In the genomic region with DNA sequence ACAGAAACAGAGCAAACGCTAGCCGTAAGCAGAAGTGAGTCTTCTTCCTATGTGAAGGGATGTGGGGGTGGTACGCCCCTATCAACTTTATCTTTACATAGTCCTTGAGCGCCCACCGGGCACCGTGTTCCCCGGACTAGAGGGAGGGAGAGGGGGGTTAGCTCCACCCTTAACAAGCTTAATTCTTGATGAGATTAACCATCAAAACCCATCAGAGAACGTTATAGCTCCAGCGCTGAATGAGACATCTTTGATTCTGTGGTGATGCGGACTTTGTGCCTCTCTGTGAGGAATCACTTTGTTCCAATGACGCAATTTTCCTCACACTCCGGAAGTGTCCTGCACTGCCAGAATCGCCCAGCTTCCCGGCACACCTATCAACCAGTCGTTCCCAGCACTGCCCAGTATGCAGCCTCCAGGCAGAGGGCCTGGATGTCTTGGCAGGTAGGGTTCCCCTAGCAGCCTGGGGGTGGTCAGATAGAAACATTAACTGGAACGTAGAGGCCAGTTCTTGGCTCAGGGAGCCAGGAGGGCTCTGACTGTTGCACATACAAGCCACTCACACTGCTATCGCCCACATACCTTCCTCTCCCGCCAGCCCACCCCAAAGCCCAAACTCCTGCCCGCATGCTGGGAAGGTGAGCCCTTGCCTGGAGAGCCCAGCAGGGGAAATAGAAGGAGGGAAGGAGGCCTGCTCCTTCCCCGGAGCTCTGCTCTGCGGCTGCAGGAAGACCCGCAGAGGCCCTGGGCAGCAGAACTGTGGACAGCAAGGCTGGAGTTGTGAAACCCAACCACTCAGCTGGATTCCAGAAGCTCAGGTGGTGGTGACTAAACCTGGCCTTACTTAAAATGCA, we compare ENCODE assay signal across 11 cellular contexts. TPM values are rescaled to one million over a fixed set of nuclear protein-coding genes. Genes with fewer than 3 reads are reported as not detected.
DNase-seq lines count a peak whose midpoint lies in the region; ATAC-seq and TF ChIP-seq lines count a peak whose summit lies in the region.
"Had no signal": no experiment of that assay in that cellular context is flagged by ENCODE, and none has a peak within 500 bp of the region (broad histone marks: within the 10 kb centered on the region; RNA-seq: fewer than 3 reads in every experiment).

No MANE protein-coding gene starts in this region.

- H3K36me3 ChIP-seq in ACC112 (ENCODE audit: insufficient read depth, low read length), result peaks cover under 1% of the 10 kb centered on the region; the same call in 1 of the 2 replicates
- H3K36me3 ChIP-seq in lung (ENCODE audit: control insufficient read depth in 2 of 2, insufficient read depth in 2 of 2, low read length in 2 of 2), result no peaks in the 10 kb centered on the region

- H3K9me3 ChIP-seq in lung (ENCODE audit: control insufficient read depth in 2 of 2, insufficient read depth in 1 of 2, low read length in 1 of 2), result no peaks in the 10 kb centered on the region
- H3K9me3 ChIP-seq: tibial nerve had no signal

- H3K27me3 ChIP-seq in ACC112 (ENCODE audit: insufficient read depth, low read length) (no peaks in the 10 kb centered on the region), lung (ENCODE audit: control insufficient read depth, insufficient read depth) (no peaks in the 10 kb centered on the region), dorsolateral prefrontal cortex (no peaks in the 10 kb centered on the region)
- H3K27me3 ChIP-seq: tibial nerve had no signal

- H3K4me3 Mint-ChIP-seq in HFFc6, result peak overlapping the region; percentile 80; the same call in 1 of the 2 replicates
- H3K4me3 Mint-ChIP-seq in activated naive CD8-positive, alpha-beta T cell, result peak overlapping the region; percentile 88

- peaks cover 47% of the 10 kb centered on the region for H3K79me2 ChIP-seq in ACC112 (ENCODE audit: control insufficient read depth, insufficient read depth, low read length, unreplicated experiment)

- TF ChIP-seq CTCF in HFFc6 (IDR thresholded peaks at IDR 0.05), result no peak
- no peak for TF ChIP-seq CTCF in lung (IDR thresholded peaks at IDR 0.05; ENCODE audit: control extremely low read depth, extremely low read depth)
- TF ChIP-seq CTCF in dorsolateral prefrontal cortex (IDR thresholded peaks at IDR 0.05 in 54 of 56, conservative IDR thresholded peaks at IDR 0.05 in 2 of 56; ENCODE audit: low read depth in 1 of 56, partially characterized antibody in 56 of 56), result no peak

- H3K27ac Mint-ChIP-seq in HFFc6, result no peak overlapping the region
- H3K27ac Mint-ChIP-seq in activated naive CD8-positive, alpha-beta T cell, result peak overlapping the region; percentile 34

- H3K27ac ChIP-seq in ACC112 (ENCODE audit: low read depth, low read length) (no peak overlapping the region), lung (ENCODE audit: low read depth in 1 of 2, low read length in 1 of 2) (peak overlapping the region in 1 of 2 donors; percentile 72), dorsolateral prefrontal cortex (peak overlapping the region in 6 of 59 donors; percentile 13 to 37 (median 23))

- no peak overlapping the region for H2AFZ ChIP-seq in ACC112 (ENCODE audit: low read length, unreplicated experiment)

- H3K4me1 ChIP-seq in ACC112 (ENCODE audit: control insufficient read depth, insufficient read depth, low read length, unreplicated experiment) (peaks cover 44% of the 10 kb centered on the region), lung (ENCODE audit: control insufficient read depth in 2 of 2, insufficient read depth in 2 of 2, low read length in 2 of 2) (peaks cover 3 to 7% of the 10 kb centered on the region in 2 donors)

- DNase-seq in HFFc6, result no peak
- DNase-seq in lung (ENCODE audit: low spot score), result peak; percentile 53
- DNase-seq in NCI-H187 treated with DMSO at 0.1 percent for 48 hours (lab: John Stamatoyannopoulos, UW), result no peak
- DNase-seq in dorsolateral prefrontal cortex, result no peak
- DNase-seq: DMS 273 treated with DMSO at 0.1 percent for 48 hours, NCI-H69 had no signal

- peak overlapping the region; percentile 93 for H3K4me3 ChIP-seq in ACC112 (ENCODE audit: low read depth, low read length)
- H3K4me3 ChIP-seq in lung, result no peak overlapping the region
- peak overlapping the region in 24 of 59 donors; percentile 15 to 90 (median 84) for H3K4me3 ChIP-seq in dorsolateral prefrontal cortex

- H3K9me3 Mint-ChIP-seq in HFFc6, result peaks cover 5% of the 10 kb centered on the region
- no peaks in the 10 kb centered on the region for H3K9me3 Mint-ChIP-seq in activated naive CD8-positive, alpha-beta T cell (ENCODE audit: low read depth)

- 70 to 76% methylated on average over 22 of the region's 22 CpGs for WGBS in lung, 2 donors

- peaks cover 15% of the 10 kb centered on the region for H3K36me3 Mint-ChIP-seq in HFFc6 (ENCODE audit: low read depth)
- peaks cover 7% of the 10 kb centered on the region for H3K36me3 Mint-ChIP-seq in activated naive CD8-positive, alpha-beta T cell

- peaks cover 5% of the 10 kb centered on the region; the same call in 1 of the 2 replicates for H3K27me3 Mint-ChIP-seq in HFFc6 (ENCODE audit: insufficient read depth)
- H3K27me3 Mint-ChIP-seq in activated naive CD8-positive, alpha-beta T cell, result no peaks in the 10 kb centered on the region

- peaks cover 56% of the 10 kb centered on the region for H3K4me1 Mint-ChIP-seq in HFFc6 (ENCODE audit: low read depth)
- peaks cover 30% of the 10 kb centered on the region for H3K4me1 Mint-ChIP-seq in activated naive CD8-positive, alpha-beta T cell (ENCODE audit: low read depth)

- intact Hi-C loops in dorsolateral prefrontal cortex (cut with DNase I), result loop anchor here (5.0 to 10.0 kb wide), 5 partner anchors 148 to 498 kb away; a partner anchor contains a TSS

- no peak for ATAC-seq in lung (ENCODE audit: insufficient read depth, low FRiP score)
- ATAC-seq in GM18867 (IDR thresholded peaks at IDR 0.05; ENCODE audit: unreplicated experiment), result no peak
- ATAC-seq in GM21723 (IDR thresholded peaks at IDR 0.05; ENCODE audit: unreplicated experiment), result no peak

RNA-seq across cellular contexts. Expression of a gene that starts 1.9 kb away (rescaled TPM):
- 100 to 1,000 TPM; 116 to 155 (median 143) TPM for total RNA-seq in HFFc6 (2021; fragmentation: NEBNext Ultra II Directional; extraction: Animal tissue kit (Norgen Biotek cat#: 25700))
- total RNA-seq in lung, result 100 to 1,000 TPM in 1 of 2 donors, 10 to 100 TPM in 1; 49.2 to 102 TPM
- polyA plus RNA-seq in lung, result 100 to 1,000 TPM in 1 of 2 donors, 10 to 100 TPM in 1; 32.5 to 115 TPM
- total RNA-seq in dorsolateral prefrontal cortex, result 10 to 100 TPM; 11.1 to 44.4 (median 22.4) TPM
